In the genomic region with DNA sequence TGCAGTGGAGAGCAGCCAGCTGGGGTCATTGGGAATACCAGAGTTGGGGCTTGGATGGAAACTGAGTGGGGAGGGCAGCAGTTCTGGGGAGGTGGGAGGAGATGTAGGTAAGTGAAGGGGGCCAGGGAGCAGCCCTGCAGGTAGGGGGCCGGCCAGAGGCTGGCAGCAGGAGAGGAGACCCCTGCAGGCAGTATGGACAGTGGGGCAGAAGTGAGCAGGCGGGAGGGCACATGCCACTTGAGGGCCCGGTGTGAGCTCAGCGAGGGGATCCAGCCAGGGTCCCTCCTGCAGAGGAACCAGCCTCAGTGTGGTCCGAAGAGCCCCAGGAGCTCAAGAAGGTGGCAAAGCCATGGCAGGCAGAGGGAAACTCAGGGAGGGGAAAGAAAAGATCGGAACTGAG, we compare ENCODE assay signal across 1 cellular context.
TF ChIP-seq lines count a peak whose summit lies in the region.

No MANE protein-coding gene starts in this region.

TF ChIP-seq in GM23338, 12 proteins besides CTCF, POLR2A, EP300 and RAD21 (continued from another document):
- TF ChIP-seq, protein P1, sequence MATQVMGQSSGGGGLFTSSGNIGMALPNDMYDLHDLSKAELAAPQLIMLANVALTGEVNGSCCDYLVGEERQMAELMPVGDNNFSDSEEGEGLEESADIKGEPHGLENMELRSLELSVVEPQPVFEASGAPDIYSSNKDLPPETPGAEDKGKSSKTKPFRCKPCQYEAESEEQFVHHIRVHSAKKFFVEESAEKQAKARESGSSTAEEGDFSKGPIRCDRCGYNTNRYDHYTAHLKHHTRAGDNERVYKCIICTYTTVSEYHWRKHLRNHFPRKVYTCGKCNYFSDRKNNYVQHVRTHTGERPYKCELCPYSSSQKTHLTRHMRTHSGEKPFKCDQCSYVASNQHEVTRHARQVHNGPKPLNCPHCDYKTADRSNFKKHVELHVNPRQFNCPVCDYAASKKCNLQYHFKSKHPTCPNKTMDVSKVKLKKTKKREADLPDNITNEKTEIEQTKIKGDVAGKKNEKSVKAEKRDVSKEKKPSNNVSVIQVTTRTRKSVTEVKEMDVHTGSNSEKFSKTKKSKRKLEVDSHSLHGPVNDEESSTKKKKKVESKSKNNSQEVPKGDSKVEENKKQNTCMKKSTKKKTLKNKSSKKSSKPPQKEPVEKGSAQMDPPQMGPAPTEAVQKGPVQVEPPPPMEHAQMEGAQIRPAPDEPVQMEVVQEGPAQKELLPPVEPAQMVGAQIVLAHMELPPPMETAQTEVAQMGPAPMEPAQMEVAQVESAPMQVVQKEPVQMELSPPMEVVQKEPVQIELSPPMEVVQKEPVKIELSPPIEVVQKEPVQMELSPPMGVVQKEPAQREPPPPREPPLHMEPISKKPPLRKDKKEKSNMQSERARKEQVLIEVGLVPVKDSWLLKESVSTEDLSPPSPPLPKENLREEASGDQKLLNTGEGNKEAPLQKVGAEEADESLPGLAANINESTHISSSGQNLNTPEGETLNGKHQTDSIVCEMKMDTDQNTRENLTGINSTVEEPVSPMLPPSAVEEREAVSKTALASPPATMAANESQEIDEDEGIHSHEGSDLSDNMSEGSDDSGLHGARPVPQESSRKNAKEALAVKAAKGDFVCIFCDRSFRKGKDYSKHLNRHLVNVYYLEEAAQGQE (IDR thresholded peaks at IDR 0.05; ENCODE audit: unreplicated experiment) = no peak
- TF ChIP-seq STAT1 (IDR thresholded peaks at IDR 0.05; ENCODE audit: unreplicated experiment) = no peak
- no peak for TF ChIP-seq POLR2AphosphoS5 (IDR thresholded peaks at IDR 0.05; ENCODE audit: low read depth)
- no peak for TF ChIP-seq ZNF114 (CRISPR knock-in tag; IDR thresholded peaks at IDR 0.05)
